In genomic region chr12:2625267-2625666, GRCh38 we compare ENCODE assay signal across 18 cellular contexts.
"Had no signal": no experiment of that assay in that cellular context is flagged by ENCODE, and none has a peak within 500 bp of the region (broad histone marks: within the 10 kb centered on the region; RNA-seq: fewer than 3 reads in every experiment).

No MANE protein-coding gene starts in this region.

- H3K36me3 ChIP-seq: adrenal gland, gastrocnemius medialis, suprapubic skin had no signal

- H3K79me2 ChIP-seq: hepatocyte had no signal

- H3K4me2 ChIP-seq: hepatocyte had no signal

- H3K4me3 ChIP-seq: adrenal gland, gastrocnemius medialis, hepatocyte, lung, psoas muscle, sigmoid colon, suprapubic skin had no signal

- DNase-seq: activated B cell treated with CpG ODN at 0.5 μM for 24 hours; activated naive CD4-positive, alpha-beta T cell treated with anti-CD3 and anti-CD28 coated beads, Interleukin-2, amount 50 U/mL, for 16 hours; activated T-cell treated with anti-CD3 and anti-CD28 coated beads, Interleukin-2, amount 50 U/mL, for 1 hour; central memory CD4-positive, alpha-beta T cell; cortex of kidney; effector memory CD4-positive, alpha-beta T cell; gastrocnemius medialis; naive thymus-derived CD4-positive, alpha-beta T cell; occipital lobe; sigmoid colon; stimulated activated CD4-positive, alpha-beta T cell treated with anti-CD3 and anti-CD28 coated beads, Interleukin-12 subunit alpha, Interleukin-12 subunit beta, amount 100 ng/mL, for 4 hours; stimulated activated CD4-positive, alpha-beta T cell treated with anti-CD3 and anti-CD28 coated beads, Interleukin-2, amount 100 ng/mL, for 48 hours had no signal

- H3K9me3 ChIP-seq: adrenal gland, gastrocnemius medialis, psoas muscle, sigmoid colon, suprapubic skin had no signal

- H2AFZ ChIP-seq: hepatocyte had no signal

- H3K27ac ChIP-seq: adrenal gland, epithelial cell of prostate, gastrocnemius medialis, hepatocyte, psoas muscle, suprapubic skin had no signal

- H3K4me1 ChIP-seq: adrenal gland, gastrocnemius medialis, psoas muscle, sigmoid colon had no signal

- H3K27me3 ChIP-seq: adrenal gland, hepatocyte, sigmoid colon had no signal
